13 cellular contexts compared by ENCODE assay signal in genomic region chr6:108736832-108737231, GRCh38.
A peak's percentile ranks its signal among the peaks of the same experiment; 100 is the strongest.
DNase-seq lines count a peak whose midpoint lies in the region; ATAC-seq and TF ChIP-seq lines count a peak whose summit lies in the region.
"Had no signal": no experiment of that assay in that cellular context is flagged by ENCODE, and none has a peak within 500 bp of the region (broad histone marks: within the 10 kb centered on the region; RNA-seq: fewer than 3 reads in every experiment).

No MANE protein-coding gene starts in this region.

- POLR2A ChIA-PET in naive thymus-derived CD4-positive, alpha-beta T cell (lab: Charles Lee): no interaction called here
- POLR2A ChIA-PET in GM10248 (lab: Yijun Ruan, JAX): no interaction called here

- H3K36me3 ChIP-seq in endodermal cell (ENCODE audit: control insufficient read depth, insufficient read depth, low read length): no peaks in the 10 kb centered on the region
- no peaks in the 10 kb centered on the region for H3K36me3 ChIP-seq in naive thymus-derived CD4-positive, alpha-beta T cell (ENCODE audit: control insufficient read depth in 2 of 3, insufficient read depth in 3 of 3, low read length in 3 of 3)

- no peaks in the 10 kb centered on the region for H3K36me3 Mint-ChIP-seq in endodermal cell (ENCODE audit: low read depth)
- H3K36me3 Mint-ChIP-seq in naive thymus-derived CD4-positive, alpha-beta T cell: no peaks in the 10 kb centered on the region

- no peak overlapping the region for H3K4me3 ChIP-seq in endodermal cell (ENCODE audit: low read length)
- no peak overlapping the region for H3K4me3 ChIP-seq in naive thymus-derived CD4-positive, alpha-beta T cell (ENCODE audit: low read length)
- H3K4me3 ChIP-seq: body of pancreas, mucosa of descending colon had no signal

- 35 to 60% methylated on average over 3 to 4 of the region's 4 CpGs for WGBS in endodermal cell (ENCODE audit: insufficient coverage in 1 of 2, insufficient read length in 1 of 2), 2 experiments

- no peak overlapping the region for H3K4me3 Mint-ChIP-seq in endodermal cell
- H3K4me3 Mint-ChIP-seq in naive thymus-derived CD4-positive, alpha-beta T cell: no peak overlapping the region
- H3K4me3 Mint-ChIP-seq: T-helper 2 cell treated with Interferon-gamma antibody and Interleukin-4, amounts not matched to agents 5 μg/mL and 100 μg/mL, for 36 hours had no signal

- no peak overlapping the region for H3K9ac ChIP-seq in endodermal cell (ENCODE audit: extremely low read depth, low read length, poor library complexity, severe bottlenecking)

- H3K27ac ChIP-seq in endodermal cell (ENCODE audit: low read depth, low read length): no peak overlapping the region
- no peak overlapping the region for H3K27ac ChIP-seq in naive thymus-derived CD4-positive, alpha-beta T cell (ENCODE audit: low read depth, low read length)

- no peak for TF ChIP-seq CTCF in endodermal cell (conservative IDR thresholded peaks at IDR 0.05)
- no peak for TF ChIP-seq CTCF in GM10248 (IDR thresholded peaks at IDR 0.05; ENCODE audit: control extremely low read depth, extremely low read depth, low read depth, missing control alignments)

- DNase-seq in EL (peak; percentile 94), NCI-H226 (peak; percentile 92), endodermal cell (peak; percentile 86), ureter (ENCODE audit: low spot score) (no peak), GM10248 (ENCODE audit: extremely low spot score) (no peak)
- DNase-seq in naive thymus-derived CD4-positive, alpha-beta T cell: no peak
- no peak for DNase-seq in NK-92 treated with Interleukin-12 subunit alpha and Interleukin-12 subunit beta, amount 100 ng/mL, for 24 hours (lab: John Stamatoyannopoulos, UW)
- DNase-seq: GF-D8, mucosa of descending colon, NCI-H1048 had no signal

- H3K4me1 Mint-ChIP-seq in endodermal cell: peaks cover 26% of the 10 kb centered on the region
- H3K4me1 Mint-ChIP-seq in naive thymus-derived CD4-positive, alpha-beta T cell: peaks cover 0 to 3% (median 0%) of the 10 kb centered on the region in 7 donors

- peaks cover 3% of the 10 kb centered on the region for H3K27me3 ChIP-seq in endodermal cell (ENCODE audit: control insufficient read depth, insufficient read depth, low read length, poor library complexity, severe bottlenecking)
- H3K27me3 ChIP-seq in naive thymus-derived CD4-positive, alpha-beta T cell (ENCODE audit: control insufficient read depth in 2 of 2, insufficient read depth in 2 of 2, low read length in 2 of 2): no peaks in the 10 kb centered on the region
- H3K27me3 ChIP-seq: body of pancreas had no signal

- H3K4me1 ChIP-seq in endodermal cell (ENCODE audit: control insufficient read depth, insufficient read depth, low read length): no peaks in the 10 kb centered on the region
- no peaks in the 10 kb centered on the region for H3K4me1 ChIP-seq in naive thymus-derived CD4-positive, alpha-beta T cell (ENCODE audit: control insufficient read depth in 2 of 2, insufficient read depth in 2 of 2, low read length in 2 of 2)

- H3K27me3 Mint-ChIP-seq in endodermal cell (ENCODE audit: insufficient read depth): peaks cover 69% of the 10 kb centered on the region
- H3K27me3 Mint-ChIP-seq in naive thymus-derived CD4-positive, alpha-beta T cell: peaks cover 0 to 13% (median 0%) of the 10 kb centered on the region in 5 donors

- no peaks in the 10 kb centered on the region for H3K9me3 Mint-ChIP-seq in endodermal cell
- no peaks in the 10 kb centered on the region for H3K9me3 Mint-ChIP-seq in naive thymus-derived CD4-positive, alpha-beta T cell
- H3K9me3 Mint-ChIP-seq: T-helper 2 cell treated with Interferon-gamma antibody and Interleukin-4, amounts not matched to agents 5 μg/mL and 100 μg/mL, for 36 hours had no signal

- H3K27ac Mint-ChIP-seq in endodermal cell: no peak overlapping the region
- no peak overlapping the region for H3K27ac Mint-ChIP-seq in naive thymus-derived CD4-positive, alpha-beta T cell
- H3K27ac Mint-ChIP-seq: T-helper 2 cell treated with Interferon-gamma antibody and Interleukin-4, amounts not matched to agents 5 μg/mL and 100 μg/mL, for 36 hours had no signal

- CTCF ChIA-PET in naive thymus-derived CD4-positive, alpha-beta T cell (lab: Charles Lee): no interaction called here
- CTCF ChIA-PET in GM10248 (lab: Yijun Ruan, JAX): no interaction called here

- intact Hi-C loops in naive thymus-derived CD4-positive, alpha-beta T cell (cut with micrococcal nuclease): no loop called here

- peak; percentile 41 for ATAC-seq in naive thymus-derived CD4-positive, alpha-beta T cell
- no peak for ATAC-seq in GM21619 (IDR thresholded peaks at IDR 0.05; ENCODE audit: unreplicated experiment)
- ATAC-seq: body of pancreas, mucosa of descending colon had no signal

- H3K9me3 ChIP-seq in endodermal cell (ENCODE audit: control insufficient read depth, low read length): no peaks in the 10 kb centered on the region
- no peaks in the 10 kb centered on the region for H3K9me3 ChIP-seq in naive thymus-derived CD4-positive, alpha-beta T cell (ENCODE audit: control insufficient read depth in 2 of 3, low read length in 3 of 3)
- H3K9me3 ChIP-seq: body of pancreas, mucosa of descending colon had no signal

Comparison
In these comparisons a context has a peak if more than half of its experiments do, and no peak if none do; other contexts are left out.
1. DNase-seq: peak in EL (single experiment), NCI-H226 (single experiment) and endodermal cell (single experiment); none in naive thymus-derived CD4-positive, alpha-beta T cell (0 of 9), ureter (single experiment), GM10248 (single experiment) and NK-92 treated with Interleukin-12 subunit alpha and Interleukin-12 subunit beta, amount 100 ng/mL, for 24 hours (single experiment).